ENCODE assay signal across 13 cellular contexts in the genomic region with DNA sequence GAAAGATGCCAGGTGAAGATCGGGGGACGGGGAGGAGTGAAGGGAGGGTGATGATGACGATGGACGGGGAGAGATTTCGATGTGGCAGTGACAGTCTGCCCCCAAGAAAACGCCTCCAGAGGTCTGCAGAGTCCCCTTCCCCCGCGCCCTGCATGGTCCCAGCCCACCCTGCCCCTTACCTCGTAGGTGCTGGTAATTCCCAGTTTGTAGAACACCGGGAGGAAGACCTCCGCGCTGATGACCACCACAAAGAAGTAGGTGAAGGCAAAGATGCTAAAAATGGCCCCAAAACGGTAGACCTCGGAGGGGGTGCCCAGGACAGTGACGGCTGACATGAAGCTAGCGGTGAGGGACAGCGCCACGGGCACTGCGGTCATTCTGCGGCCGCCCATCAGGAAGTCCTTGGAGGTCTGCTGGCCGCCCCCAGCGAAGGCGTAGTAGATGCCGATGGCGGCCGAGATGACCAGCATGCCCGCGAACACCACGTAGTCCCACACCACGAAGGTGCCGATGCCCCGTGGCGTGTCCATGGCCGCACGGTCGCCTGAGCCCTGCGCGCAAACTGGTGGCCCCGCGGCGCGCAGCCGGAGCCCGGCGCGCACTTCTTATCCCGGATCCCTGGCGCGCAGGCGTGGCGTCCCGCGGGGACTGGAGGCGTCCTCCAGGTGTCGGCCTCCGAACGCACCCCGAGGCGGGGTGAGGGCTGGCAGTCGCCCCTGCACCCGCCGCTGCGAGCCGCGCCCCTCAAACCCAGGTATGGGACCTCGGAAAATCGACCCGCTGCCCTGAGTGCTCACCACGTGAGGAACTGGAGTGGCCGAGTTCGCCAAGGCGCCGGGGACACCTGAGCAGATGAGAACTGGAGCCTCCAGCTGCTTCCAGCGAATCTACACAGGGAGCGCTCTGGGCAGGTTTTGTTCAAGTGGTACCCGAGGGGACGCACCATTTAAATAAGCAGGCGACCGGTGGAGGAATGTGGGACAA. TPM values are rescaled to one million over a fixed set of nuclear protein-coding genes. Genes with fewer than 3 reads are reported as not detected.
DNase-seq lines count a peak whose midpoint lies in the region; ATAC-seq and TF ChIP-seq lines count a peak whose summit lies in the region.
"Had no signal": no experiment of that assay in that cellular context is flagged by ENCODE, and none has a peak within 500 bp of the region (broad histone marks: within the 10 kb centered on the region; RNA-seq: fewer than 3 reads in every experiment).

A gene with protein sequence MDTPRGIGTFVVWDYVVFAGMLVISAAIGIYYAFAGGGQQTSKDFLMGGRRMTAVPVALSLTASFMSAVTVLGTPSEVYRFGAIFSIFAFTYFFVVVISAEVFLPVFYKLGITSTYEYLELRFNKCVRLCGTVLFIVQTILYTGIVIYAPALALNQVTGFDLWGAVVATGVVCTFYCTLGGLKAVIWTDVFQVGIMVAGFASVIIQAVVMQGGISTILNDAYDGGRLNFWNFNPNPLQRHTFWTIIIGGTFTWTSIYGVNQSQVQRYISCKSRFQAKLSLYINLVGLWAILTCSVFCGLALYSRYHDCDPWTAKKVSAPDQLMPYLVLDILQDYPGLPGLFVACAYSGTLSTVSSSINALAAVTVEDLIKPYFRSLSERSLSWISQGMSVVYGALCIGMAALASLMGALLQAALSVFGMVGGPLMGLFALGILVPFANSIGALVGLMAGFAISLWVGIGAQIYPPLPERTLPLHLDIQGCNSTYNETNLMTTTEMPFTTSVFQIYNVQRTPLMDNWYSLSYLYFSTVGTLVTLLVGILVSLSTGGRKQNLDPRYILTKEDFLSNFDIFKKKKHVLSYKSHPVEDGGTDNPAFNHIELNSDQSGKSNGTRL (minus strand): TSS at position 920 of the 984 bp plus-strand sequence. CDS start 390 bp downstream, at position 530.

- H4K12ac ChIP-seq in trophoblast cell (ENCODE audit: low read depth, low read length) = no peak within 1 kb of the TSS

- no peaks in the 10 kb centered on the region for H3K36me3 ChIP-seq in fibroblast of lung (ENCODE audit: control insufficient read depth, insufficient read depth, low read length)
- H3K36me3 ChIP-seq in trophoblast cell (ENCODE audit: control insufficient read depth in 1 of 2, insufficient read depth in 2 of 2, low read length in 2 of 2) = no peaks in the 10 kb centered on the region
- H3K36me3 ChIP-seq: HAP-1 had no signal

- no peak within 1 kb of the TSS for H3K4ac ChIP-seq in trophoblast cell (ENCODE audit: low read depth, low read length)

- no peak within 1 kb of the TSS for H2BK12ac ChIP-seq in trophoblast cell (ENCODE audit: low read length)

- no peak within 1 kb of the TSS for H4K91ac ChIP-seq in trophoblast cell (ENCODE audit: low read depth, low read length)

- H3K4me1 ChIP-seq in fibroblast of lung (ENCODE audit: control insufficient read depth, extremely low read depth, insufficient read depth, low read length) (no peaks in the 10 kb centered on the region), trophoblast cell (ENCODE audit: control insufficient read depth in 1 of 2, insufficient read depth in 2 of 2, low read length in 2 of 2) (peaks cover 0 to 7% of the 10 kb centered on the region in 2 experiments)
- H3K4me1 ChIP-seq: HAP-1 had no signal

- DNase-seq in DMS79 (lab: John Stamatoyannopoulos, UW) = peak; percentile 69
- peak; percentile 68 for DNase-seq in NCI-H2171 treated with DMSO at 0.1 percent for 48 hours (lab: John Stamatoyannopoulos, UW)
- no peak for DNase-seq in fibroblast of lung (ENCODE audit: low read depth in 2 of 2)
- no peak for DNase-seq in trophoblast cell
- no peak for DNase-seq in activated T-cell treated with anti-CD3 and anti-CD28 coated beads, Interleukin-2, amount 50 U/mL, for 48 hours
- no peak for DNase-seq in NCI-H1436 treated with DMSO at 0.1 percent for 48 hours (lab: John Stamatoyannopoulos, UW)
- DNase-seq in GM10266 (ENCODE audit: extremely low spot score) = no peak
- DNase-seq: activated CD8-positive, alpha-beta memory T cell treated with anti-CD3 and anti-CD28 coated beads for 24 hours; NCI-H2029 had no signal

- H2AK5ac ChIP-seq in trophoblast cell (ENCODE audit: low read length) = no peak within 1 kb of the TSS

- H3K9me3 ChIP-seq in fibroblast of lung (ENCODE audit: control insufficient read depth, insufficient read depth, low read depth, low read length) (no peaks in the 10 kb centered on the region), trophoblast cell (ENCODE audit: insufficient read depth, low read depth, low read length) (peaks cover 3% of the 10 kb centered on the region)
- H3K9me3 ChIP-seq: HAP-1 had no signal

- H3K27me3 ChIP-seq in fibroblast of lung (ENCODE audit: control insufficient read depth, insufficient read depth, low read length) (peaks cover 13% of the 10 kb centered on the region), trophoblast cell (ENCODE audit: insufficient read depth, low read length) (peaks cover 4% of the 10 kb centered on the region)

- 100% methylated on average over 5 of the region's 80 CpGs for WGBS in trophoblast cell (ENCODE audit: extremely low coverage, insufficient coverage, insufficient read length)

- ATAC-seq in GM18511 (IDR thresholded peaks at IDR 0.05; ENCODE audit: unreplicated experiment) = no peak

- H3K4me3 ChIP-seq in fibroblast of lung (replicated peaks in 1 of 4; ENCODE audit: control extremely low read depth in 1 of 4, insufficient read depth in 1 of 4, low read depth in 3 of 4, low read length in 4 of 4) = no peak within 1 kb of the TSS
- H3K4me3 ChIP-seq in trophoblast cell (ENCODE audit: low read depth, low read length) = peak within 1 kb of the TSS; percentile 63
- H3K4me3 ChIP-seq: HAP-1 had no signal

- H2BK5ac ChIP-seq in trophoblast cell (ENCODE audit: low read depth, low read length, poor library complexity) = no peak within 1 kb of the TSS

- no peaks in the 10 kb centered on the region for H4K20me1 ChIP-seq in fibroblast of lung (ENCODE audit: control insufficient read depth, extremely low read depth, insufficient read depth, low read length)

- H3K79me2 ChIP-seq in fibroblast of lung (ENCODE audit: control insufficient read depth, insufficient read depth, low read length) (no peaks in the 10 kb centered on the region), trophoblast cell (ENCODE audit: control insufficient read depth, insufficient read depth, low read length, poor library complexity) (no peaks in the 10 kb centered on the region)

- H3K14ac ChIP-seq in trophoblast cell (ENCODE audit: low read length) = no peak within 1 kb of the TSS

- H2BK120ac ChIP-seq in trophoblast cell (ENCODE audit: insufficient read depth, low read length, poor library complexity) = no peak within 1 kb of the TSS

- TF ChIP-seq CTCF in fibroblast of lung (conservative IDR thresholded peaks at IDR 0.05 in 1 of 2, IDR thresholded peaks at IDR 0.05 in 1 of 2; ENCODE audit: low read depth in 1 of 2, low read length in 2 of 2) (no peak), GM10266 (IDR thresholded peaks at IDR 0.05; ENCODE audit: control insufficient read depth, insufficient read depth, low read depth, missing control alignments) (no peak)

- H3K23ac ChIP-seq in trophoblast cell (ENCODE audit: low read length) = no peak within 1 kb of the TSS

- H4K8ac ChIP-seq in trophoblast cell (ENCODE audit: low read depth, low read length) = no peak within 1 kb of the TSS

- H3K18ac ChIP-seq in trophoblast cell (ENCODE audit: low read length) = no peak within 1 kb of the TSS

- H3K27ac ChIP-seq in fibroblast of lung (ENCODE audit: insufficient read depth, low read length) (no peak within 1 kb of the TSS), trophoblast cell (ENCODE audit: low read depth, low read length) (no peak within 1 kb of the TSS)

- no peak within 1 kb of the TSS for H2AFZ ChIP-seq in fibroblast of lung (ENCODE audit: low read length)
- H2AFZ ChIP-seq in trophoblast cell (ENCODE audit: insufficient read depth, low read length, poor library complexity) = no peak within 1 kb of the TSS

- no peak within 1 kb of the TSS for H3K9ac ChIP-seq in fibroblast of lung (ENCODE audit: insufficient read depth, low read length)
- no peak within 1 kb of the TSS for H3K9ac ChIP-seq in trophoblast cell (ENCODE audit: low read length)

- H3K79me1 ChIP-seq in trophoblast cell (ENCODE audit: low read length) = no peaks in the 10 kb centered on the region

- H3K4me2 ChIP-seq in fibroblast of lung (ENCODE audit: extremely low read depth, insufficient read depth, low read length) (peak within 1 kb of the TSS; percentile 25), trophoblast cell (ENCODE audit: low read length) (peak within 1 kb of the TSS; percentile 58)

RNA-seq across cellular contexts. Expression of the gene that starts here (rescaled TPM):
- total RNA-seq in fibroblast of lung = not detected in 2 replicates
- not detected in 2 replicates for polyA plus RNA-seq in fibroblast of lung
- polyA plus RNA-seq in fibroblast of lung (2012) = not detected in 2 replicates
- polyA minus RNA-seq in fibroblast of lung (ENCODE audit: low replicate concordance) = not detected in 2 replicates
- polyA plus RNA-seq in trophoblast cell (2013) = not detected in 2 replicates
- total RNA-seq: mononuclear cell, subcutaneous adipose tissue had no signal

Comparison
In these comparisons a context has a peak if more than half of its experiments do, and no peak if none do; other contexts are left out.
1. DNase-seq: peak in DMS79 (single experiment) and NCI-H2171 treated with DMSO at 0.1 percent for 48 hours (single experiment); none in fibroblast of lung (0 of 2), trophoblast cell (0 of 2), activated T-cell treated with anti-CD3 and anti-CD28 coated beads, Interleukin-2, amount 50 U/mL, for 48 hours (0 of 2), NCI-H1436 treated with DMSO at 0.1 percent for 48 hours (single experiment) and GM10266 (single experiment).